Comparison of ENCODE assay signal across 8 cellular contexts in the genomic region with DNA sequence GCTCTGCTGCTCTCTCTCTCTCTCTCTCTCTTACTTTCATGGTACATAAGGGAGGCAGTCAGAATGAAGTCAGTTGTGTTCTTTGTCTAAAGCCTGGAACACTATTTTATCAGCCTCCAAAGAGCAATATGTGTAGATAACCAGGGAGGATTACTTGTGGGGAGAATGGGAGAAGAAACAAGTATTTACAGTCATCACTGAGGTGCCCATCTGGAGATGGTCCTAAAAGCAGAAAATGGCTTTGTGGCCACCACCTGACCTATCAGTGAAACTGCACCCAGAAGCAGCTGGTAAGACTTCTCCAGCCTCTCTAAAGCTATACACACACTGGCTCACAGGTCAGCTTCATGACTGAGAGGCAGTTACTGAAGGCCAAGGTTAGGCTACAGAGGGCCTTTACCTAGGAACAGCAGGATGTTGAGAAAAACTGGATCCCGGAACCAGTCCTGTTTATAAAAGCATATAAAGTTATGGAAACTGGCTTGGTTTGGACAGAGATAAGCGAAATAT.
DNase-seq lines count a peak whose midpoint lies in the region; ATAC-seq and TF ChIP-seq lines count a peak whose summit lies in the region.

No MANE protein-coding gene starts in this region.

- DNase-seq in AG08396 (ENCODE audit: low spot score) (peak; percentile 28), NCI-H524 (lab: John Stamatoyannopoulos, UW) (peak; percentile 17 to 78), cerebellum (ENCODE audit: low spot score) (peak; percentile 41), lower lobe of right lung (no peak), mesenteric fat pad (ENCODE audit: low spot score) (no peak), epidermal melanocyte (ENCODE audit: insufficient read length, low spot score) (no peak)

- no peaks in the 10 kb centered on the region for H3K27me3 ChIP-seq in lower lobe of right lung (ENCODE audit: low read depth)

- no peak overlapping the region for H3K4me3 ChIP-seq in lower lobe of right lung

- no peaks in the 10 kb centered on the region for H3K9me3 ChIP-seq in lower lobe of right lung

- TF ChIP-seq CTCF in lower lobe of right lung (IDR thresholded peaks at IDR 0.05) = no peak

- ATAC-seq in GM18508 (IDR thresholded peaks at IDR 0.05; ENCODE audit: insufficient read depth, unreplicated experiment) = peak; percentile 73
- peak; percentile 84 for ATAC-seq in HG02885 (IDR thresholded peaks at IDR 0.05; ENCODE audit: poor library complexity, unreplicated experiment)
- ATAC-seq in lower lobe of right lung = peak; percentile 30 to 50

- H3K27ac ChIP-seq in lower lobe of right lung = no peak overlapping the region

- no peaks in the 10 kb centered on the region for H3K36me3 ChIP-seq in lower lobe of right lung

- peaks cover 44% of the 10 kb centered on the region for H3K4me1 ChIP-seq in lower lobe of right lung

- intact Hi-C loops in lower lobe of right lung (cut with DNase I) = no loop called here

Comparison
In these comparisons a context has a peak if more than half of its experiments do, and no peak if none do; other contexts are left out.
1. DNase-seq: peak in AG08396 (single experiment), NCI-H524 (2 of 2) and cerebellum (single experiment); none in lower lobe of right lung (single experiment), mesenteric fat pad (single experiment) and epidermal melanocyte (single experiment).
2. Peak in every context shown above with its lines, with median percentiles within 50 percentile points of each other: ATAC-seq.